12 cellular contexts compared by ENCODE assay signal in genomic region chr14:70713096-70713875, GRCh38.
DNase-seq lines count a peak whose midpoint lies in the region; ATAC-seq and TF ChIP-seq lines count a peak whose summit lies in the region.
"Had no signal": no experiment of that assay in that cellular context is flagged by ENCODE, and none has a peak within 500 bp of the region (broad histone marks: within the 10 kb centered on the region; RNA-seq: fewer than 3 reads in every experiment).

No MANE protein-coding gene starts in this region.

- H3K79me2 ChIP-seq in DOHH2 (ENCODE audit: control insufficient read depth, low read length) (no peaks in the 10 kb centered on the region), SU-DHL-6 (ENCODE audit: insufficient read depth, low read length) (no peaks in the 10 kb centered on the region)

- no peak; the same call in 1 of the 3 replicates for ATAC-seq in SK-N-SH treated with all-trans-retinoic acid at 6 μM for 48 hours

- peak overlapping the region; percentile 45 for H3K4me2 ChIP-seq in DOHH2 (ENCODE audit: low read length)
- no peak overlapping the region for H3K4me2 ChIP-seq in SU-DHL-6 (ENCODE audit: low read depth, low read length, poor library complexity, severe bottlenecking)
- no peak overlapping the region for H3K4me2 ChIP-seq in neuronal stem cell (ENCODE audit: insufficient read depth, low read length, poor library complexity, severe bottlenecking)

- H2BK12ac ChIP-seq in neuronal stem cell (ENCODE audit: low read length): no peak overlapping the region

- H3K4me1 ChIP-seq in DOHH2 (ENCODE audit: control insufficient read depth, low read length): peaks cover 22% of the 10 kb centered on the region
- H3K4me1 ChIP-seq in neuronal stem cell (ENCODE audit: control insufficient read depth in 2 of 2, insufficient read depth in 1 of 2, low read depth in 1 of 2, low read length in 2 of 2): peaks cover 0 to 3% of the 10 kb centered on the region in 2 donors
- H3K4me1 ChIP-seq: psoas muscle had no signal

- TF ChIP-seq CTCF in DOHH2 (IDR thresholded peaks at IDR 0.05; ENCODE audit: low read depth, low read length, poor library complexity, severe bottlenecking) (no peak), SU-DHL-6 (IDR thresholded peaks at IDR 0.05; ENCODE audit: insufficient read depth, low read length, poor library complexity, severe bottlenecking) (no peak), fibroblast of the aortic adventitia (IDR thresholded peaks at IDR 0.05; ENCODE audit: insufficient read depth, low read length) (no peak)

- no peak overlapping the region for H2BK15ac ChIP-seq in neuronal stem cell (ENCODE audit: low read length)

- H3K36me3 ChIP-seq in DOHH2 (ENCODE audit: control insufficient read depth, low read length) (no peaks in the 10 kb centered on the region), SU-DHL-6 (ENCODE audit: low read length) (no peaks in the 10 kb centered on the region), neuronal stem cell (replicated peaks in 1 of 2; ENCODE audit: control insufficient read depth in 2 of 2, insufficient read depth in 2 of 2, low read length in 2 of 2) (no peaks in the 10 kb centered on the region)
- H3K36me3 ChIP-seq: brain microvascular endothelial cell, SJCRH30 had no signal

- no peak overlapping the region for H3K14ac ChIP-seq in neuronal stem cell (ENCODE audit: low read length)

- H3K23ac ChIP-seq in neuronal stem cell (ENCODE audit: low read depth, low read length, poor library complexity): no peak overlapping the region

- no peak overlapping the region for H3K18ac ChIP-seq in neuronal stem cell (ENCODE audit: low read length)

- no peaks in the 10 kb centered on the region for H3K79me1 ChIP-seq in neuronal stem cell (ENCODE audit: low read depth, low read length)

- no peak overlapping the region for H2BK120ac ChIP-seq in neuronal stem cell (ENCODE audit: low read depth, low read length)

- DNase-seq in fibroblast of the aortic adventitia (ENCODE audit: low read depth) (peak; percentile 16), neuronal stem cell (ENCODE audit: low spot score) (no peak), SHP77 treated with DMSO at 0.1 percent for 48 hours (lab: John Stamatoyannopoulos, UW) (no peak), retina (no peak)
- DNase-seq in stimulated activated CD4-positive, alpha-beta T cell treated with anti-CD3 and anti-CD28 coated beads, Interleukin-4, amount 100 ng/mL, for 1 hour: no peak
- DNase-seq: psoas muscle had no signal

- H4K20me1 ChIP-seq in DOHH2 (ENCODE audit: control insufficient read depth, insufficient read depth, low read depth, low read length) (no peaks in the 10 kb centered on the region), SU-DHL-6 (ENCODE audit: low read depth, low read length) (no peaks in the 10 kb centered on the region)

- H3K27me3 ChIP-seq in DOHH2 (ENCODE audit: control insufficient read depth, low read length): peaks cover 3% of the 10 kb centered on the region; the same call in 1 of the 2 replicates
- no peaks in the 10 kb centered on the region for H3K27me3 ChIP-seq in SU-DHL-6 (ENCODE audit: low read length)
- H3K27me3 ChIP-seq in neuronal stem cell (ENCODE audit: control insufficient read depth in 3 of 3, insufficient read depth in 3 of 3, low read depth in 1 of 3, low read length in 3 of 3): peaks cover 0 to 6% (median 0%) of the 10 kb centered on the region in 3 experiments
- H3K27me3 ChIP-seq: brain microvascular endothelial cell, SJCRH30 had no signal

- 0 out of 2 replicates have a peak overlapping the region, but pooled peaks have one; percentile 6 for H3K27ac ChIP-seq in DOHH2 (ENCODE audit: low read depth, low read length)
- H3K27ac ChIP-seq in SU-DHL-6 (ENCODE audit: low read depth, low read length): no peak overlapping the region
- H3K27ac ChIP-seq in neuronal stem cell (replicated peaks; ENCODE audit: low read length): no peak overlapping the region
- H3K27ac ChIP-seq: brain microvascular endothelial cell, GM23248, psoas muscle, SJCRH30 had no signal

- no CpG with 5 or more reads among the region's 7 CpGs for WGBS in neuronal stem cell (ENCODE audit: extremely low coverage in 2 of 2, insufficient read length in 2 of 2, insufficient replicate concordance in 1 of 2), 2 donors

- H2BK5ac ChIP-seq in neuronal stem cell (ENCODE audit: low read length): no peak overlapping the region

- no peak overlapping the region for H3K4ac ChIP-seq in neuronal stem cell (ENCODE audit: low read length)

- H3F3A ChIP-seq in DOHH2 (ENCODE audit: control insufficient read depth, insufficient read depth) (no peaks in the 10 kb centered on the region), SU-DHL-6 (ENCODE audit: insufficient read depth) (no peaks in the 10 kb centered on the region)

- no peak overlapping the region for H4K8ac ChIP-seq in neuronal stem cell (ENCODE audit: low read depth, low read length)

- H3K9me2 ChIP-seq in DOHH2 (replicated peaks; ENCODE audit: control insufficient read depth, low read length) (no peaks in the 10 kb centered on the region), SU-DHL-6 (replicated peaks; ENCODE audit: insufficient read depth, low read length) (no peaks in the 10 kb centered on the region)

- H2AFZ ChIP-seq in SU-DHL-6 (ENCODE audit: low read depth, low read length, severe bottlenecking): peak overlapping the region; percentile 42
- peak overlapping the region; percentile 84 for H2AFZ ChIP-seq in neuronal stem cell (ENCODE audit: low read length)
- H2AFZ ChIP-seq: GM23248 had no signal

- H3K9ac ChIP-seq in SU-DHL-6 (ENCODE audit: low read length) (no peak overlapping the region), neuronal stem cell (ENCODE audit: low read depth, low read length, poor library complexity) (no peak overlapping the region)
- H3K9ac ChIP-seq: GM23248 had no signal

- H3K4me3 ChIP-seq in DOHH2 (ENCODE audit: low read length) (no peak overlapping the region), SU-DHL-6 (ENCODE audit: insufficient read depth, low read length, poor library complexity, severe bottlenecking) (no peak overlapping the region), fibroblast of the aortic adventitia (ENCODE audit: low read depth, low read length) (no peak overlapping the region), neuronal stem cell (ENCODE audit: low read length in 2 of 2) (no peak overlapping the region)
- H3K4me3 ChIP-seq: GM23248, psoas muscle, SJCRH30 had no signal

- H4K91ac ChIP-seq in neuronal stem cell (ENCODE audit: low read depth, low read length, poor library complexity): no peak overlapping the region

- H2AK5ac ChIP-seq in neuronal stem cell (ENCODE audit: low read depth, low read length): no peak overlapping the region

- H3K9me3 ChIP-seq in DOHH2 (ENCODE audit: control insufficient read depth, insufficient read depth, low read length) (no peaks in the 10 kb centered on the region), SU-DHL-6 (ENCODE audit: insufficient read depth, low read length) (no peaks in the 10 kb centered on the region), neuronal stem cell (replicated peaks in 1 of 2; ENCODE audit: control insufficient read depth in 2 of 2, insufficient read depth in 1 of 2, low read depth in 1 of 2, low read length in 2 of 2) (no peaks in the 10 kb centered on the region)
- H3K9me3 ChIP-seq: psoas muscle, SJCRH30 had no signal

TF ChIP-seq in SK-N-SH treated with all-trans-retinoic acid at 6 μM for 48 hours, 23 proteins besides CTCF, POLR2A, EP300 and RAD21 (continues in another document):
- TF ChIP-seq CSDC2 (CRISPR knock-in tag; IDR thresholded peaks at IDR 0.05): no peak
- no peak for TF ChIP-seq ZFP30 (CRISPR knock-in tag; IDR thresholded peaks at IDR 0.05)
- TF ChIP-seq TCF4 (CRISPR knock-in tag; IDR thresholded peaks at IDR 0.05; ENCODE audit: borderline replicate concordance): no peak
- TF ChIP-seq TOX (CRISPR knock-in tag; IDR thresholded peaks at IDR 0.05; ENCODE audit: borderline replicate concordance): no peak
- TF ChIP-seq SNAI2 (CRISPR knock-in tag; IDR thresholded peaks at IDR 0.05): no peak
- no peak for TF ChIP-seq ARNTL (CRISPR knock-in tag; IDR thresholded peaks at IDR 0.05; ENCODE audit: borderline replicate concordance, low read depth)
- no peak for TF ChIP-seq POU6F1 (CRISPR knock-in tag; IDR thresholded peaks at IDR 0.05; ENCODE audit: borderline replicate concordance, low read depth)
- no peak for TF ChIP-seq TSHZ2 (CRISPR knock-in tag; IDR thresholded peaks at IDR 0.05)
